ENCODE assay signal across 1 cellular context in the genomic region with DNA sequence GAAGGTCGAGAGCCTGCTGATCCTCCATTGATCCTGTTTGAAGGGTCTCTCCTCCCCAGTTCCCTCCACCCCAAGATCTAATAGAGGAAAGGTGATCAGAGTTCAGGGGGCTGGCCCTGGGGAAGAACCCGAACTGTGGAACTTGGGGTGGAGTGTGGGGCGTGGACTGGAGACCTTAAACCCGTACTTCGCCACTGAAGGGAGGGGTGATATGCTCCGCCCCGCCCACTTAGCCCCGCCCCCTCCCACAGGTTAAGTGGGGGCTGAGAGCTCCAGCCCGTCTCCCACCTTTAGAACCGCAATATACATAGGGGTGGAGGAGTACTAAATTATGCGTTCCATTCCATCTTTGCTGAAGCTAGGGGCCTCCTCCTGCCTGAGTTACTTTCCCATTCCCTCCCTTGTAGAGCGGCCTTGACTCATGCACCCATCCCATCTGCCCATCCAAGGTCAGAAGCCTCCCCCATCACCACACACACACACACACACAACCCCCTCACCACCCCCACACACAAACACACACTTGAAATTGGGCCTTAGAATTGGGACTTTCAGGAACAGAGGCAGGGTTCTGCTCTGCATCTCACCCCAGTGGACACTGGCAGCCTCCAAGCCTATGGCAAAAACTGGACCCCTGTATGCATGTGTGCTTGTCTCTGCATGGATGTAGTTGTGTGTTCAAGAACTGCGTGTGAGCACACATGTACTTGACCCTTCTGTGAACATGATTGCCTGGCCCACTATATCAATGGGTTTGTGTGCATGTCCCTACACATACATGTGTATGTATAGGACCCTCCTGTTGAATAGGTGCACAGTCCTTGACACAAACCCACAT.
TF ChIP-seq lines count a peak whose summit lies in the region.

No MANE protein-coding gene starts in this region.

TF ChIP-seq in WTC11, 78 proteins besides CTCF, POLR2A, EP300 and RAD21 (continued from another document):
- TF ChIP-seq, protein P1, sequence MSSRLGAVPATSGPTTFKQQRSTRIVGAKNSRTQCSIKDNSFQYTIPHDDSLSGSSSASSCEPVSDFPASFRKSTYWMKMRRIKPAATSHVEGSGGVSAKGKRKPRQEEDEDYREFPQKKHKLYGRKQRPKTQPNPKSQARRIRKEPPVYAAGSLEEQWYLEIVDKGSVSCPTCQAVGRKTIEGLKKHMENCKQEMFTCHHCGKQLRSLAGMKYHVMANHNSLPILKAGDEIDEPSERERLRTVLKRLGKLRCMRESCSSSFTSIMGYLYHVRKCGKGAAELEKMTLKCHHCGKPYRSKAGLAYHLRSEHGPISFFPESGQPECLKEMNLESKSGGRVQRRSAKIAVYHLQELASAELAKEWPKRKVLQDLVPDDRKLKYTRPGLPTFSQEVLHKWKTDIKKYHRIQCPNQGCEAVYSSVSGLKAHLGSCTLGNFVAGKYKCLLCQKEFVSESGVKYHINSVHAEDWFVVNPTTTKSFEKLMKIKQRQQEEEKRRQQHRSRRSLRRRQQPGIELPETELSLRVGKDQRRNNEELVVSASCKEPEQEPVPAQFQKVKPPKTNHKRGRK (CRISPR knock-in tag; IDR thresholded peaks at IDR 0.05; ENCODE audit: borderline replicate concordance) = no peak
- TF ChIP-seq NR1H2 (CRISPR knock-in tag; IDR thresholded peaks at IDR 0.05) = no peak
- no peak for TF ChIP-seq SMAD4 (CRISPR knock-in tag; IDR thresholded peaks at IDR 0.05)
- TF ChIP-seq OVOL2 (CRISPR knock-in tag; IDR thresholded peaks at IDR 0.05; ENCODE audit: borderline replicate concordance) = no peak
- TF ChIP-seq, protein P2, sequence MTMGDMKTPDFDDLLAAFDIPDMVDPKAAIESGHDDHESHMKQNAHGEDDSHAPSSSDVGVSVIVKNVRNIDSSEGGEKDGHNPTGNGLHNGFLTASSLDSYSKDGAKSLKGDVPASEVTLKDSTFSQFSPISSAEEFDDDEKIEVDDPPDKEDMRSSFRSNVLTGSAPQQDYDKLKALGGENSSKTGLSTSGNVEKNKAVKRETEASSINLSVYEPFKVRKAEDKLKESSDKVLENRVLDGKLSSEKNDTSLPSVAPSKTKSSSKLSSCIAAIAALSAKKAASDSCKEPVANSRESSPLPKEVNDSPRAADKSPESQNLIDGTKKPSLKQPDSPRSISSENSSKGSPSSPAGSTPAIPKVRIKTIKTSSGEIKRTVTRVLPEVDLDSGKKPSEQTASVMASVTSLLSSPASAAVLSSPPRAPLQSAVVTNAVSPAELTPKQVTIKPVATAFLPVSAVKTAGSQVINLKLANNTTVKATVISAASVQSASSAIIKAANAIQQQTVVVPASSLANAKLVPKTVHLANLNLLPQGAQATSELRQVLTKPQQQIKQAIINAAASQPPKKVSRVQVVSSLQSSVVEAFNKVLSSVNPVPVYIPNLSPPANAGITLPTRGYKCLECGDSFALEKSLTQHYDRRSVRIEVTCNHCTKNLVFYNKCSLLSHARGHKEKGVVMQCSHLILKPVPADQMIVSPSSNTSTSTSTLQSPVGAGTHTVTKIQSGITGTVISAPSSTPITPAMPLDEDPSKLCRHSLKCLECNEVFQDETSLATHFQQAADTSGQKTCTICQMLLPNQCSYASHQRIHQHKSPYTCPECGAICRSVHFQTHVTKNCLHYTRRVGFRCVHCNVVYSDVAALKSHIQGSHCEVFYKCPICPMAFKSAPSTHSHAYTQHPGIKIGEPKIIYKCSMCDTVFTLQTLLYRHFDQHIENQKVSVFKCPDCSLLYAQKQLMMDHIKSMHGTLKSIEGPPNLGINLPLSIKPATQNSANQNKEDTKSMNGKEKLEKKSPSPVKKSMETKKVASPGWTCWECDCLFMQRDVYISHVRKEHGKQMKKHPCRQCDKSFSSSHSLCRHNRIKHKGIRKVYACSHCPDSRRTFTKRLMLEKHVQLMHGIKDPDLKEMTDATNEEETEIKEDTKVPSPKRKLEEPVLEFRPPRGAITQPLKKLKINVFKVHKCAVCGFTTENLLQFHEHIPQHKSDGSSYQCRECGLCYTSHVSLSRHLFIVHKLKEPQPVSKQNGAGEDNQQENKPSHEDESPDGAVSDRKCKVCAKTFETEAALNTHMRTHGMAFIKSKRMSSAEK (CRISPR knock-in tag; IDR thresholded peaks at IDR 0.05; ENCODE audit: borderline replicate concordance) = no peak
- TF ChIP-seq, protein P3, sequence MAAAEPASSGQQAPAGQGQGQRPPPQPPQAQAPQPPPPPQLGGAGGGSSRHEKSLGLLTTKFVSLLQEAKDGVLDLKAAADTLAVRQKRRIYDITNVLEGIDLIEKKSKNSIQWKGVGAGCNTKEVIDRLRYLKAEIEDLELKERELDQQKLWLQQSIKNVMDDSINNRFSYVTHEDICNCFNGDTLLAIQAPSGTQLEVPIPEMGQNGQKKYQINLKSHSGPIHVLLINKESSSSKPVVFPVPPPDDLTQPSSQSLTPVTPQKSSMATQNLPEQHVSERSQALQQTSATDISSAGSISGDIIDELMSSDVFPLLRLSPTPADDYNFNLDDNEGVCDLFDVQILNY (CRISPR knock-in tag; IDR thresholded peaks at IDR 0.05) = no peak
- TF ChIP-seq, protein P4, sequence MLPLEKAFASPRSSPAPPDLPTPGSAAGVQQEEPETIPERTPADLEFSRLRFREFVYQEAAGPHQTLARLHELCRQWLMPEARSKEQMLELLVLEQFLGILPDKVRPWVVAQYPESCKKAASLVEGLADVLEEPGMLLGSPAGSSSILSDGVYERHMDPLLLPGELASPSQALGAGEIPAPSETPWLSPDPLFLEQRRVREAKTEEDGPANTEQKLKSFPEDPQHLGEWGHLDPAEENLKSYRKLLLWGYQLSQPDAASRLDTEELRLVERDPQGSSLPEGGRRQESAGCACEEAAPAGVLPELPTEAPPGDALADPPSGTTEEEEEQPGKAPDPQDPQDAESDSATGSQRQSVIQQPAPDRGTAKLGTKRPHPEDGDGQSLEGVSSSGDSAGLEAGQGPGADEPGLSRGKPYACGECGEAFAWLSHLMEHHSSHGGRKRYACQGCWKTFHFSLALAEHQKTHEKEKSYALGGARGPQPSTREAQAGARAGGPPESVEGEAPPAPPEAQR (CRISPR knock-in tag; IDR thresholded peaks at IDR 0.05) = no peak
- TF ChIP-seq TEAD1 (CRISPR knock-in tag; IDR thresholded peaks at IDR 0.05) = no peak
- no peak for TF ChIP-seq ZNF138 (CRISPR knock-in tag; conservative IDR thresholded peaks at IDR 0.05)
- TF ChIP-seq FOXJ3 (CRISPR knock-in tag; IDR thresholded peaks at IDR 0.05; ENCODE audit: borderline replicate concordance) = no peak
- TF ChIP-seq SOX15 (CRISPR knock-in tag; IDR thresholded peaks at IDR 0.05) = no peak
- TF ChIP-seq, protein P5, sequence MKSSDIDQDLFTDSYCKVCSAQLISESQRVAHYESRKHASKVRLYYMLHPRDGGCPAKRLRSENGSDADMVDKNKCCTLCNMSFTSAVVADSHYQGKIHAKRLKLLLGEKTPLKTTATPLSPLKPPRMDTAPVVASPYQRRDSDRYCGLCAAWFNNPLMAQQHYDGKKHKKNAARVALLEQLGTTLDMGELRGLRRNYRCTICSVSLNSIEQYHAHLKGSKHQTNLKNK (CRISPR knock-in tag; IDR thresholded peaks at IDR 0.05) = no peak
- TF ChIP-seq ETV6 (CRISPR knock-in tag; IDR thresholded peaks at IDR 0.05) = no peak
- no peak for TF ChIP-seq NFATC4 (CRISPR knock-in tag; IDR thresholded peaks at IDR 0.05)
